2 cellular contexts compared by ENCODE assay signal in genomic region chr3:68148471-68148870, GRCh38.
TF ChIP-seq lines count a peak whose summit lies in the region.

No MANE protein-coding gene starts in this region.

TF ChIP-seq in IMR-90, 13 proteins besides CTCF, POLR2A, EP300 and RAD21:
- no peak for TF ChIP-seq NFE2L2 (IDR thresholded peaks at IDR 0.05; ENCODE audit: low read depth, low read length)
- no peak for TF ChIP-seq SMC3 (IDR thresholded peaks at IDR 0.05; ENCODE audit: low read depth, low read length)
- TF ChIP-seq BHLHE40 (IDR thresholded peaks at IDR 0.05; ENCODE audit: low read depth, low read length), result no peak
- no peak for TF ChIP-seq CHD1 (IDR thresholded peaks at IDR 0.05; ENCODE audit: low read depth, low read length)
- TF ChIP-seq USF2 (IDR thresholded peaks at IDR 0.05; ENCODE audit: low read depth, low read length), result no peak
TF ChIP-seq in IMR-90: peak in this region for 0.

TF ChIP-seq in H1, 55 proteins besides CTCF, POLR2A, EP300 and RAD21:
- TF ChIP-seq NRF1 (IDR thresholded peaks at IDR 0.05; ENCODE audit: low read depth, low read length), result no peak
- no peak for TF ChIP-seq KDM4A (IDR thresholded peaks at IDR 0.05; ENCODE audit: low read depth, low read length, severe bottlenecking)
- TF ChIP-seq MAX (IDR thresholded peaks at IDR 0.05), result no peak
- TF ChIP-seq TBP (IDR thresholded peaks at IDR 0.05; ENCODE audit: low read depth, low read length), result no peak
- TF ChIP-seq CHD7 (IDR thresholded peaks at IDR 0.05; ENCODE audit: insufficient replicate concordance, low read length), result no peak
- no peak for TF ChIP-seq BCL11A (IDR thresholded peaks at IDR 0.05; ENCODE audit: low read depth in 2 of 2, low read length in 2 of 2)
- no peak for TF ChIP-seq HDAC2 (IDR thresholded peaks at IDR 0.05; ENCODE audit: borderline replicate concordance in 1 of 2, low read depth in 2 of 2, low read length in 2 of 2)
- no peak for TF ChIP-seq KDM5A (IDR thresholded peaks at IDR 0.05; ENCODE audit: low read length)
- no peak for TF ChIP-seq MAFK (IDR thresholded peaks at IDR 0.05; ENCODE audit: low read depth, low read length)
- TF ChIP-seq SP4 (IDR thresholded peaks at IDR 0.05; ENCODE audit: low read length), result no peak
- TF ChIP-seq RXRA (IDR thresholded peaks at IDR 0.05; ENCODE audit: insufficient read depth, low read depth, low read length), result no peak
